ENCODE assay signal across 8 cellular contexts in the genomic region with DNA sequence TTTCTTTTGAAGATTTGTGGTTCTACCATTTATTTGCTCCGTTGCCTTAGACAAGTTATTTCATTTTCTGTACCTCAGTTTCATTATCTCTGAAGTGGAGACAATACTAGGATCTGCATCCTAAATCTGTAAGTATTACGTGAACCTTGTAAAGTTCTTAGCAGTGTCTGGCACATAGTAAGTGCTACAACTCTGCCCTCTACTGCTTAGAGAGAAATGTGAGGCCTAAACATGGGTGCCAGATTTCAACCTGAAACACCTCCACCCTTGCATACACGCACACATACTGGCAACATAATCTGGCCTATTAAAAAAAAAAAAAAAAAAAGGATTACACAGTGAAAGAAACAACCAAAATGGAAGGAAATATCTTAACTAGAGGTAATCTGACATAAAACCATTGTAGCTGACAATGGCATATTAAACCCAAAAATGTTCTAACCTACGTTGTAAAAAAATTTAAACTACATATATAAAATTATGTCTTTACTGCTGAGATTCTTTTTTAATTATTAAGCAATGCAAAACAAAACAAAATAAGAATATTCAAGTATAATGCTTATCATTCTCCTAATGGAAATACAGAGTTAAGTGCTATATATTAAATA.
DNase-seq lines count a peak whose midpoint lies in the region; ATAC-seq, FAIRE-seq and TF ChIP-seq lines count a peak whose summit lies in the region.

No MANE protein-coding gene starts in this region.

- H2AK9ac ChIP-seq in IMR-90 (replicated peaks; ENCODE audit: low read depth, low read length, poor library complexity), result no peak overlapping the region

- no peaks in the 10 kb centered on the region for H3K9me3 Mint-ChIP-seq in stimulated activated effector memory CD8-positive, alpha-beta T cell treated with anti-CD3 and anti-CD28 coated beads, Interleukin-12 subunit alpha, Interleukin-12 subunit beta, amount 100 ng/mL, for 72 hours

- CTCF ChIA-PET in IMR-90 (lab: Yijun Ruan, JAX), result interaction anchor here (0.6 to 2.5 kb wide), 10 partner anchors 8 to 1275 kb away, joined by 3 to 18 read pairs (median 6); a partner anchor contains a TSS

- ATAC-seq in IMR-90 (ENCODE audit: low read depth) (peak; percentile 61), left lung (peak; percentile 86), HG03439 (IDR thresholded peaks at IDR 0.05; ENCODE audit: unreplicated experiment) (no peak)
- ATAC-seq in stimulated activated effector memory CD8-positive, alpha-beta T cell treated with anti-CD3 and anti-CD28 coated beads, Interleukin-12 subunit alpha, Interleukin-12 subunit beta, amount 100 ng/mL, for 72 hours, result no peak

- H3K4me1 ChIP-seq in IMR-90 (ENCODE audit: control insufficient read depth, insufficient read depth, low read length) (no peaks in the 10 kb centered on the region), left lung (no peaks in the 10 kb centered on the region)

- H3K4ac ChIP-seq in IMR-90 (ENCODE audit: low read depth, low read length), result no peak overlapping the region

- H3K9ac ChIP-seq in IMR-90 (ENCODE audit: low read depth, low read length), result no peak overlapping the region

- H4K20me1 ChIP-seq in IMR-90 (ENCODE audit: insufficient read depth, low read length), result no peaks in the 10 kb centered on the region

- H3K4me3 ChIP-seq in IMR-90 (ENCODE audit: insufficient read depth, low read depth, low read length) (no peak overlapping the region), left lung (no peak overlapping the region)

- POLR2A ChIA-PET in IMR-90 (lab: Charles Lee; ENCODE audit: unreplicated experiment), result no interaction called here

- in situ Hi-C loops in IMR-90 (cut with MboI; ENCODE audit: low sequenced_read_pairs), result loop anchor here (25.0 kb wide), 1 partner anchor 1169 kb away; no protein-coding TSS in a partner anchor

- no peak overlapping the region for H2BK5ac ChIP-seq in IMR-90 (ENCODE audit: low read depth, low read length, poor library complexity, severe bottlenecking)

- intact Hi-C loops in IMR-90 (cut with micrococcal nuclease) (loop anchor here (1.0 kb wide), 2 partner anchors 131 to 222 kb away; no protein-coding TSS in a partner anchor), left lung (cut with DNase I) (loop anchor here in 1 of 2 donors (10.0 kb wide), 1 partner anchor 132 kb away; a partner anchor contains a TSS)

- H4K8ac ChIP-seq in IMR-90 (ENCODE audit: low read depth in 2 of 2, low read length in 2 of 2), result no peak overlapping the region

- H3K56ac ChIP-seq in IMR-90 (ENCODE audit: extremely low read depth, insufficient read depth, low read length), result no peak overlapping the region

- H3K9me3 ChIP-seq in IMR-90 (ENCODE audit: control insufficient read depth, insufficient read depth, low read length) (no peaks in the 10 kb centered on the region), left lung (no peaks in the 10 kb centered on the region)

- no peak overlapping the region for H3K4me2 ChIP-seq in IMR-90 (ENCODE audit: low read depth, low read length)

- no peak overlapping the region for H3K18ac ChIP-seq in IMR-90 (ENCODE audit: low read depth, low read length)

- TF ChIP-seq POLR2A in IMR-90 (IDR thresholded peaks at IDR 0.05; ENCODE audit: low read depth, low read length), result no peak

- no peaks in the 10 kb centered on the region for H3K9me1 ChIP-seq in IMR-90 (ENCODE audit: insufficient read depth, low read length)

- BruUV-seq in IMR-90 (replicated peaks; lab: Mats Ljungman, UMichigan), result no TSS peak

- no peaks in the 10 kb centered on the region for H3K4me1 Mint-ChIP-seq in stimulated activated effector memory CD8-positive, alpha-beta T cell treated with anti-CD3 and anti-CD28 coated beads, Interleukin-12 subunit alpha, Interleukin-12 subunit beta, amount 100 ng/mL, for 72 hours

- H3K36me3 Mint-ChIP-seq in stimulated activated effector memory CD8-positive, alpha-beta T cell treated with anti-CD3 and anti-CD28 coated beads, Interleukin-12 subunit alpha, Interleukin-12 subunit beta, amount 100 ng/mL, for 72 hours, result no peaks in the 10 kb centered on the region

- H4K91ac ChIP-seq in IMR-90 (ENCODE audit: insufficient read depth, low read depth, low read length), result no peak overlapping the region

- H2BK20ac ChIP-seq in IMR-90 (ENCODE audit: low read depth, low read length), result no peak overlapping the region

- no peaks in the 10 kb centered on the region for H3K27me3 ChIP-seq in IMR-90 (ENCODE audit: control insufficient read depth, insufficient read depth, low read length)
- no peaks in the 10 kb centered on the region for H3K27me3 ChIP-seq in left lung

- no peak for FAIRE-seq in D721Med (lab: Jason Lieb, UNC)

- DNase-seq in D721Med (ENCODE audit: insufficient read length, low spot score) (no peak), GM20000 (ENCODE audit: low spot score) (peak; percentile 16), IMR-90 (peak; percentile 59), amniotic epithelial cell (ENCODE audit: low read depth) (peak; percentile 63), left lung (no peak)
- DNase-seq in stimulated activated CD4-positive, alpha-beta T cell treated with anti-CD3 and anti-CD28 coated beads, Interleukin-12 subunit alpha, Interleukin-12 subunit beta, amount 100 ng/mL, for 4 hours, result no peak
- no peak for DNase-seq in stimulated activated effector memory CD8-positive, alpha-beta T cell treated with anti-CD3 and anti-CD28 coated beads, Interleukin-12 subunit alpha, Interleukin-12 subunit beta, amount 100 ng/mL, for 72 hours (ENCODE audit: low spot score in 2 of 2)

- WGBS in IMR-90 (ENCODE audit: extremely low coverage in 2 of 2, insufficient read length in 1 of 2), 2 experiments, result no CpG with 5 or more reads among the region's 4 CpGs

- H3K27ac ChIP-seq in IMR-90 (ENCODE audit: insufficient read depth, low read length), result no peak overlapping the region
- no peak overlapping the region for H3K27ac ChIP-seq in left lung

- H2BK120ac ChIP-seq in IMR-90 (ENCODE audit: low read depth, low read length), result no peak overlapping the region

- dilution Hi-C loops in IMR-90 (cut with HindIII; ENCODE audit: low sequenced_read_pairs, unreplicated experiment), result no loop called here

- H3K79me1 ChIP-seq in IMR-90 (ENCODE audit: low read depth in 1 of 2, low read length in 2 of 2), result no peaks in the 10 kb centered on the region

- TF ChIP-seq RAD21 in IMR-90 (IDR thresholded peaks at IDR 0.05; ENCODE audit: low read length), result peak; percentile 78

- no peak overlapping the region for H3K27ac Mint-ChIP-seq in stimulated activated effector memory CD8-positive, alpha-beta T cell treated with anti-CD3 and anti-CD28 coated beads, Interleukin-12 subunit alpha, Interleukin-12 subunit beta, amount 100 ng/mL, for 72 hours

- no peak overlapping the region for H4K5ac ChIP-seq in IMR-90 (ENCODE audit: low read depth, low read length)

- H3K4me3 Mint-ChIP-seq in stimulated activated effector memory CD8-positive, alpha-beta T cell treated with anti-CD3 and anti-CD28 coated beads, Interleukin-12 subunit alpha, Interleukin-12 subunit beta, amount 100 ng/mL, for 72 hours, result no peak overlapping the region

- no peak overlapping the region for H3K23ac ChIP-seq in IMR-90 (ENCODE audit: low read depth, low read length)

- no peak overlapping the region for H3K14ac ChIP-seq in IMR-90 (replicated peaks; ENCODE audit: low read depth, low read length)

- peak; percentile 62 for TF ChIP-seq CTCF in D721Med (IDR thresholded peaks at IDR 0.05; ENCODE audit: insufficient read depth, missing control alignments)
- no peak for TF ChIP-seq CTCF in GM20000 (IDR thresholded peaks at IDR 0.05; ENCODE audit: extremely low read depth, missing control alignments)
- TF ChIP-seq CTCF in IMR-90 (conservative IDR thresholded peaks at IDR 0.05; ENCODE audit: low read depth, low read length), result peak; percentile 67
- peak in 1 of 2 donors; percentile 34 for TF ChIP-seq CTCF in left lung (IDR thresholded peaks at IDR 0.05)

- H2AK5ac ChIP-seq in IMR-90 (ENCODE audit: low read depth, low read length), result no peak overlapping the region

- H2AFZ ChIP-seq in IMR-90 (replicated peaks; ENCODE audit: low read length, poor library complexity), result no peak overlapping the region

- H3K36me3 ChIP-seq in IMR-90 (ENCODE audit: control insufficient read depth, insufficient read depth, low read length), result no peaks in the 10 kb centered on the region
- H3K36me3 ChIP-seq in left lung, result no peaks in the 10 kb centered on the region

- H2BK15ac ChIP-seq in IMR-90 (ENCODE audit: low read depth, low read length), result no peak overlapping the region

TF ChIP-seq in IMR-90, 13 proteins besides CTCF, POLR2A, EP300 and RAD21:
- TF ChIP-seq MXI1 (IDR thresholded peaks at IDR 0.05; ENCODE audit: borderline replicate concordance, low read depth, low read length) (no peak), SMC3 (IDR thresholded peaks at IDR 0.05; ENCODE audit: low read depth, low read length) (peak; percentile 73)

Comparison
In these comparisons a context has a peak if more than half of its experiments do, and no peak if none do; other contexts are left out.
1. DNase-seq: peak in GM20000 (single experiment), IMR-90 (single experiment) and amniotic epithelial cell (single experiment); none in D721Med (single experiment), left lung (0 of 2), stimulated activated CD4-positive, alpha-beta T cell treated with anti-CD3 and anti-CD28 coated beads, Interleukin-12 subunit alpha, Interleukin-12 subunit beta, amount 100 ng/mL, for 4 hours (single experiment) and stimulated activated effector memory CD8-positive, alpha-beta T cell treated with anti-CD3 and anti-CD28 coated beads, Interleukin-12 subunit alpha, Interleukin-12 subunit beta, amount 100 ng/mL, for 72 hours (0 of 2).
2. ATAC-seq: peak in IMR-90 (single experiment) and left lung (single experiment); none in HG03439 (single experiment) and stimulated activated effector memory CD8-positive, alpha-beta T cell treated with anti-CD3 and anti-CD28 coated beads, Interleukin-12 subunit alpha, Interleukin-12 subunit beta, amount 100 ng/mL, for 72 hours (single experiment).